Comparison of ENCODE assay signal across 1 cellular context in genomic region chrX:1500701-1501624, GRCh38.
A peak's percentile ranks its signal among the peaks of the same experiment; 100 is the strongest.
TF ChIP-seq lines count a peak whose summit lies in the region.

No MANE protein-coding gene starts in this region.

TF ChIP-seq in GM12878, 131 proteins besides CTCF, POLR2A, EP300 and RAD21 (continued from another document):
- TF ChIP-seq, protein P1, sequence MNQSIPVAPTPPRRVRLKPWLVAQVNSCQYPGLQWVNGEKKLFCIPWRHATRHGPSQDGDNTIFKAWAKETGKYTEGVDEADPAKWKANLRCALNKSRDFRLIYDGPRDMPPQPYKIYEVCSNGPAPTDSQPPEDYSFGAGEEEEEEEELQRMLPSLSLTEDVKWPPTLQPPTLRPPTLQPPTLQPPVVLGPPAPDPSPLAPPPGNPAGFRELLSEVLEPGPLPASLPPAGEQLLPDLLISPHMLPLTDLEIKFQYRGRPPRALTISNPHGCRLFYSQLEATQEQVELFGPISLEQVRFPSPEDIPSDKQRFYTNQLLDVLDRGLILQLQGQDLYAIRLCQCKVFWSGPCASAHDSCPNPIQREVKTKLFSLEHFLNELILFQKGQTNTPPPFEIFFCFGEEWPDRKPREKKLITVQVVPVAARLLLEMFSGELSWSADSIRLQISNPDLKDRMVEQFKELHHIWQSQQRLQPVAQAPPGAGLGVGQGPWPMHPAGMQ (IDR thresholded peaks at IDR 0.05; ENCODE audit: borderline replicate concordance): no peak
- peak; percentile 16; the same call in 1 of the 2 replicates for TF ChIP-seq SMC3 (IDR thresholded peaks at IDR 0.05; ENCODE audit: borderline replicate concordance, low read length)
- TF ChIP-seq RELA (IDR thresholded peaks at IDR 0.05; ENCODE audit: borderline replicate concordance, partially characterized antibody): no peak
- TF ChIP-seq EZH2 (IDR thresholded peaks at IDR 0.05; ENCODE audit: borderline replicate concordance, control insufficient read depth, low read depth, low read length): no peak
- no peak for TF ChIP-seq NRF1 (conservative IDR thresholded peaks at IDR 0.05; ENCODE audit: low read depth, low read length)
- TF ChIP-seq USF2 (IDR thresholded peaks at IDR 0.05; ENCODE audit: borderline replicate concordance, low read depth, low read length): no peak
- no peak for TF ChIP-seq BCL11A (IDR thresholded peaks at IDR 0.05; ENCODE audit: low read depth, low read length)
- TF ChIP-seq RFX5 (IDR thresholded peaks at IDR 0.05; ENCODE audit: low read depth, low read length): no peak
- TF ChIP-seq IRF4 (IDR thresholded peaks at IDR 0.05; ENCODE audit: low read depth, low read length): peak; percentile 31; the same call in 1 of the 2 replicates
- TF ChIP-seq, protein P2, sequence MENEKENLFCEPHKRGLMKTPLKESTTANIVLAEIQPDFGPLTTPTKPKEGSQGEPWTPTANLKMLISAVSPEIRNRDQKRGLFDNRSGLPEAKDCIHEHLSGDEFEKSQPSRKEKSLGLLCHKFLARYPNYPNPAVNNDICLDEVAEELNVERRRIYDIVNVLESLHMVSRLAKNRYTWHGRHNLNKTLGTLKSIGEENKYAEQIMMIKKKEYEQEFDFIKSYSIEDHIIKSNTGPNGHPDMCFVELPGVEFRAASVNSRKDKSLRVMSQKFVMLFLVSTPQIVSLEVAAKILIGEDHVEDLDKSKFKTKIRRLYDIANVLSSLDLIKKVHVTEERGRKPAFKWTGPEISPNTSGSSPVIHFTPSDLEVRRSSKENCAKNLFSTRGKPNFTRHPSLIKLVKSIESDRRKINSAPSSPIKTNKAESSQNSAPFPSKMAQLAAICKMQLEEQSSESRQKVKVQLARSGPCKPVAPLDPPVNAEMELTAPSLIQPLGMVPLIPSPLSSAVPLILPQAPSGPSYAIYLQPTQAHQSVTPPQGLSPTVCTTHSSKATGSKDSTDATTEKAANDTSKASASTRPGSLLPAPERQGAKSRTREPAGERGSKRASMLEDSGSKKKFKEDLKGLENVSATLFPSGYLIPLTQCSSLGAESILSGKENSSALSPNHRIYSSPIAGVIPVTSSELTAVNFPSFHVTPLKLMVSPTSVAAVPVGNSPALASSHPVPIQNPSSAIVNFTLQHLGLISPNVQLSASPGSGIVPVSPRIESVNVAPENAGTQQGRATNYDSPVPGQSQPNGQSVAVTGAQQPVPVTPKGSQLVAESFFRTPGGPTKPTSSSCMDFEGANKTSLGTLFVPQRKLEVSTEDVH (IDR thresholded peaks at IDR 0.05; ENCODE audit: low read depth, partially characterized antibody): no peak
- peak; percentile 31; the same call in 1 of the 2 replicates for TF ChIP-seq SPI1 (IDR thresholded peaks at IDR 0.05; ENCODE audit: borderline replicate concordance, insufficient read depth, low read depth, low read length)
